Comparison of ENCODE assay signal across 8 cellular contexts in the genomic region with DNA sequence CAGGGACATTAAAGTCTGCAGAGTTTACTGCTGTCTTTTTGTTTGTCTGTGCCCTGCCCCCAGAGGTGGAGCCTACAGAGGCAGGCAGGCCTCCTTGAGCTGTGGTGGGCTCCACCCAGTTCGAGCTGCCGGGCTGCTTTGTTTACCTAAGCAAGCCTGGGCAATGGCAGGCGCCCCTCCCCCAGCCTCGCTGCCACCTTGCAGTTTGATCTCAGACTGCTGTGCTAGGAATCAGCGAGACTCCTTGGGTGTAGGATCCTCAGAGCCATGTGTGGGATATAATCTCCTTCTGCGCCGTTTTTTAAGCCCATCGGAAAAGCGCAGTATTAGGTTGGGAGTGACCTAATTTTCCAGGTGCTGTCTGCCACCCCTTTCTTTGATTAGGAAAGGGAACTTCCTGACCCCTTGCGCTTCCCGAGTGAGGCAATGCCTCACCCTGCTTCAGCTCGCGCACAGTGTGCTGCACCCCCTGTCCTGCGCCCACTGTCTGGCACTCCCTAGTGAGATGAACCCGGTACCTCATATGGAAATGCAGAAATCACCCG.
DNase-seq lines count a peak whose midpoint lies in the region; ATAC-seq, FAIRE-seq and TF ChIP-seq lines count a peak whose summit lies in the region.
"Not testable (repeated sequence)": the region's sequence is repeated elsewhere in the genome, so short reads cannot be mapped to it uniquely, and the experiment has no call there.

No MANE protein-coding gene starts in this region.

- peaks cover 25 to 29% of the 10 kb centered on the region in 2 experiments for H3K4me1 Mint-ChIP-seq in H9
- H3K4me1 Mint-ChIP-seq in osteocyte (ENCODE audit: unreplicated experiment) = not testable (repeated sequence)

- TF ChIP-seq CTCF in H9 (conservative IDR thresholded peaks at IDR 0.05); bronchial epithelial cell (IDR thresholded peaks at IDR 0.05; ENCODE audit: insufficient read depth, low read length, severe bottlenecking); left ventricle myocardium inferior (IDR thresholded peaks at IDR 0.05; ENCODE audit: borderline replicate concordance); HepG2 (CRISPR knock-in tag; IDR thresholded peaks at IDR 0.05); osteocyte (IDR thresholded peaks at IDR 0.05): not testable (repeated sequence)

- H3K9ac ChIP-seq in H9 (ENCODE audit: extremely low read depth, insufficient read length, low read length) = peak overlapping the region; percentile 42
- not testable (repeated sequence) for H3K9ac ChIP-seq in NT2/D1 (ENCODE audit: insufficient read length, low read depth); HepG2 (ENCODE audit: insufficient read depth, low read depth, low read length)

- H3K4me3 Mint-ChIP-seq in H9 = peak overlapping the region; percentile 83 to 85
- peak overlapping the region; percentile 55 for H3K4me3 Mint-ChIP-seq in osteocyte (ENCODE audit: unreplicated experiment)

- TF ChIP-seq RAD21 in HepG2 (CRISPR knock-in tag; IDR thresholded peaks at IDR 0.05) = not testable (repeated sequence)

- not testable (repeated sequence) for H3K27me3 ChIP-seq in H9 (ENCODE audit: insufficient read depth, low read length); NT2/D1 (ENCODE audit: insufficient read depth, insufficient read length); bronchial epithelial cell (ENCODE audit: control insufficient read depth, insufficient read depth, low read length); left ventricle myocardium inferior (ENCODE audit: low read depth); HepG2 (ENCODE audit: control insufficient read depth in 1 of 2, insufficient read depth in 2 of 2, low read length in 2 of 2)

- H3K36me3 ChIP-seq in NT2/D1 (ENCODE audit: insufficient read depth, insufficient read length, low read length); bronchial epithelial cell (ENCODE audit: control insufficient read depth, insufficient read depth, low read length); left ventricle myocardium inferior; HepG2 (replicated peaks in 1 of 2; ENCODE audit: control insufficient read depth in 1 of 2, insufficient read depth in 2 of 2, low read length in 2 of 2): not testable (repeated sequence)

- not testable (repeated sequence) for H3K79me2 ChIP-seq in H9 (ENCODE audit: insufficient read depth, low read length); HepG2 (ENCODE audit: insufficient read depth, low read length)

- FAIRE-seq in bronchial epithelial cell (lab: Jason Lieb, UNC); HepG2 (lab: Jason Lieb, UNC): not testable (repeated sequence)
- FAIRE-seq in urothelium cell line (lab: Jason Lieb, UNC) = peak; percentile 82

- in situ Hi-C loops in HepG2 (cut with HindIII; ENCODE audit: extremely low pct_ligation_motif_present, low pct_unique_long_range_greater_than_20kb) = not testable (repeated sequence)

- H3K36me3 Mint-ChIP-seq in H9 (ENCODE audit: insufficient read depth in 1 of 3, low read depth in 3 of 3); osteocyte (ENCODE audit: unreplicated experiment): not testable (repeated sequence)

- peak overlapping the region; percentile 81 to 95 (median 93) for H3K27ac Mint-ChIP-seq in H9
- H3K27ac Mint-ChIP-seq in osteocyte (ENCODE audit: unreplicated experiment) = not testable (repeated sequence)

- H3K4me1 ChIP-seq in H9 (ENCODE audit: insufficient read depth, low read length); NT2/D1 (ENCODE audit: insufficient read depth, insufficient read length); left ventricle myocardium inferior; HepG2 (ENCODE audit: insufficient read depth, low read length): not testable (repeated sequence)

- H3K9me3 ChIP-seq in H9 (ENCODE audit: control insufficient read depth, low read depth, low read length); NT2/D1 (ENCODE audit: insufficient read depth, low read length); left ventricle myocardium inferior (replicated peaks); HepG2 (ENCODE audit: low read length): not testable (repeated sequence)

- H4K8ac ChIP-seq in H9 (replicated peaks; ENCODE audit: insufficient read length, low read depth, low read length) = not testable (repeated sequence)

- H4K91ac ChIP-seq in H9 (ENCODE audit: insufficient read length, low read depth, low read length) = not testable (repeated sequence)

- H3K14ac ChIP-seq in H9 (ENCODE audit: insufficient read depth, low read length) = peak overlapping the region; percentile 71; the same call in 1 of the 2 replicates

- not testable (repeated sequence) for H3K4ac ChIP-seq in H9 (ENCODE audit: low read depth, low read length)

- not testable (repeated sequence) for H2BK5ac ChIP-seq in H9 (ENCODE audit: insufficient read length, low read length)

- not testable (repeated sequence) for H2AK5ac ChIP-seq in H9 (ENCODE audit: insufficient read length, low read length)

- H4K5ac ChIP-seq in H9 (ENCODE audit: insufficient read length, low read depth, low read length) = not testable (repeated sequence)

- not testable (repeated sequence) for ATAC-seq in HepG2

- H3K27ac ChIP-seq in H9 (ENCODE audit: insufficient read length, low read depth, low read length); left ventricle myocardium inferior (replicated peaks); HepG2 (ENCODE audit: extremely low read length, insufficient read depth, low read length): not testable (repeated sequence)

- BruUV-seq in HepG2 (replicated peaks; lab: Mats Ljungman, UMichigan) = not testable (repeated sequence)

- intact Hi-C loops in left ventricle myocardium inferior (cut with micrococcal nuclease); HepG2 (cut with micrococcal nuclease; ENCODE audit: unreplicated experiment): not testable (repeated sequence)

- H2AFZ ChIP-seq in H9 (ENCODE audit: low read length); HepG2 (ENCODE audit: low read length): not testable (repeated sequence)

- not testable (repeated sequence) for H2BK12ac ChIP-seq in H9 (ENCODE audit: insufficient read length, low read depth, low read length)

- not testable (repeated sequence) for H3K27me3 Mint-ChIP-seq in H9 (ENCODE audit: low read depth)
- H3K27me3 Mint-ChIP-seq in osteocyte (ENCODE audit: unreplicated experiment) = peaks cover 21% of the 10 kb centered on the region

- H3K4me3 ChIP-seq in NT2/D1 (ENCODE audit: insufficient read length, low read depth) (peak overlapping the region; percentile 40), bronchial epithelial cell (ENCODE audit: low read depth, low read length) (peak overlapping the region; percentile 15), left ventricle myocardium inferior (peak overlapping the region; percentile 29), HepG2 (replicated peaks in 1 of 3; ENCODE audit: insufficient read depth in 1 of 3, low read depth in 2 of 3, low read length in 3 of 3) (peak overlapping the region in 1 of 3 experiments; percentile 31; a peak in 2 of 6 replicates)

- H3K4me2 ChIP-seq in H9 (ENCODE audit: insufficient read depth, insufficient read length, low read length) (peak overlapping the region; percentile 79), HepG2 (ENCODE audit: low read depth, low read length) (peak overlapping the region; percentile 23; the same call in 1 of the 2 replicates)

- not testable (repeated sequence) for DNase-seq in H9; NT2/D1 (ENCODE audit: low read depth, low spot score); left ventricle myocardium inferior; HepG2 (ENCODE audit: low spot score); osteocyte (ENCODE audit: extremely low spot score, unreplicated experiment); urothelium cell line (ENCODE audit: low spot score)
- DNase-seq in NCI-H2081 (lab: John Stamatoyannopoulos, UW) (peak; percentile 17 to 34), bronchial epithelial cell (ENCODE audit: low read depth) (peak; percentile 14)

- H2BK15ac ChIP-seq in H9 (ENCODE audit: low read depth, low read length) = not testable (repeated sequence)

- CTCF ChIA-PET in HepG2 (lab: Yijun Ruan, JAX; ENCODE audit: low intra/inter-chr PET ratio, low total read pairs) = not testable (repeated sequence)

- not testable (repeated sequence) for TF ChIP-seq POLR2A in HepG2 (IDR thresholded peaks at IDR 0.05; ENCODE audit: insufficient read depth in 1 of 2, low read depth in 2 of 2, low read length in 2 of 2)

- H3K56ac ChIP-seq in H9 (ENCODE audit: insufficient read length, low read depth, low read length) = not testable (repeated sequence)

- not testable (repeated sequence) for H2BK120ac ChIP-seq in H9 (ENCODE audit: low read depth, low read length, poor library complexity, severe bottlenecking)

- H3K9me3 Mint-ChIP-seq in H9; osteocyte (ENCODE audit: unreplicated experiment): not testable (repeated sequence)

- not testable (repeated sequence) for H4K20me1 ChIP-seq in H9 (ENCODE audit: control insufficient read depth, insufficient read depth, insufficient read length); HepG2 (ENCODE audit: insufficient read depth, low read length)

- not testable (repeated sequence) for H2BK20ac ChIP-seq in H9 (ENCODE audit: low read depth, low read length, poor library complexity, severe bottlenecking)

- H3K23ac ChIP-seq in H9 (ENCODE audit: insufficient read length, low read depth, low read length) = not testable (repeated sequence)

- H3T11ph ChIP-seq in H9 (ENCODE audit: low read length) = not testable (repeated sequence)

- WGBS in H9 (ENCODE audit: extremely low coverage, insufficient read length, low lambda C conversion rate) = no CpG with 5 or more reads among the region's 16 CpGs
- 1% methylated on average over 14 of the region's 16 CpGs for WGBS in HepG2 (ENCODE audit: low lambda C conversion rate)

- POLR2A ChIA-PET in HepG2 (lab: Yijun Ruan, JAX) = not testable (repeated sequence)

- not testable (repeated sequence) for TF ChIP-seq EP300 in HepG2 (IDR thresholded peaks at IDR 0.05; ENCODE audit: low read depth in 2 of 2, low read length in 2 of 2); HepG2 (CRISPR knock-in tag; IDR thresholded peaks at IDR 0.05; ENCODE audit: borderline replicate concordance)

- H3K23me2 ChIP-seq in H9 (ENCODE audit: insufficient read length, low read depth, low read length, poor library complexity, severe bottlenecking) = not testable (repeated sequence)

- H3K18ac ChIP-seq in H9 (ENCODE audit: insufficient read length, low read depth, low read length) = peak overlapping the region; percentile 58

- H3K79me1 ChIP-seq in H9 (ENCODE audit: insufficient read depth, low read depth, low read length, poor library complexity, severe bottlenecking) = not testable (repeated sequence)
